8 cellular contexts compared by ENCODE assay signal in genomic region chr2:213284105-213285090, GRCh38. TPM values are rescaled to one million over a fixed set of nuclear protein-coding genes. Genes with fewer than 3 reads are reported as not detected.
DNase-seq lines count a peak whose midpoint lies in the region; ATAC-seq and TF ChIP-seq lines count a peak whose summit lies in the region.

TSS of gene SPAG16 (plus strand) at chr2:213284464.

- intact Hi-C loops in mucosa of descending colon (cut with DNase I, micrococcal nuclease) = no loop called here

- H3K4me1 ChIP-seq in CD4-positive, CD25-positive, alpha-beta regulatory T cell (ENCODE audit: control insufficient read depth, insufficient read depth, low read length, poor library complexity, severe bottlenecking) = peaks cover 17% of the 10 kb centered on the region
- no peaks in the 10 kb centered on the region for H3K4me1 ChIP-seq in mucosa of descending colon (ENCODE audit: low read depth)

- H3K36me3 ChIP-seq in CD4-positive, CD25-positive, alpha-beta regulatory T cell (ENCODE audit: control insufficient read depth, insufficient read depth, low read length) = no peaks in the 10 kb centered on the region
- H3K36me3 ChIP-seq in mucosa of descending colon (ENCODE audit: low read depth) = no peaks in the 10 kb centered on the region

- H3K27me3 Mint-ChIP-seq in CD4-positive, CD25-positive, alpha-beta regulatory T cell = no peaks in the 10 kb centered on the region

- H3K4me1 Mint-ChIP-seq in CD4-positive, CD25-positive, alpha-beta regulatory T cell = peaks cover 31 to 59% (median 47%) of the 10 kb centered on the region in 4 donors

- no peak for TF ChIP-seq CTCF in epithelial cell of proximal tubule (conservative IDR thresholded peaks at IDR 0.05; ENCODE audit: low read depth, low read length)
- no peak for TF ChIP-seq CTCF in mucosa of descending colon (IDR thresholded peaks at IDR 0.05)

- H3K9me3 ChIP-seq in CD4-positive, CD25-positive, alpha-beta regulatory T cell (ENCODE audit: control insufficient read depth in 2 of 2, low read length in 2 of 2) = no peaks in the 10 kb centered on the region
- no peaks in the 10 kb centered on the region for H3K9me3 ChIP-seq in mucosa of descending colon

- H3K27ac Mint-ChIP-seq in CD4-positive, CD25-positive, alpha-beta regulatory T cell = peak within 1 kb of the TSS; percentile 87 to 99 (median 96)

- H3K4me3 ChIP-seq in CD4-positive, CD25-positive, alpha-beta regulatory T cell (ENCODE audit: low read depth, low read length) = peak within 1 kb of the TSS; percentile 95
- H3K4me3 ChIP-seq in epithelial cell of proximal tubule (ENCODE audit: low read depth, low read length) (peak within 1 kb of the TSS; percentile 83), mucosa of descending colon (peak within 1 kb of the TSS; percentile 55)

- H3K9me3 Mint-ChIP-seq in CD4-positive, CD25-positive, alpha-beta regulatory T cell = no peaks in the 10 kb centered on the region

- no peaks in the 10 kb centered on the region for H3K36me3 Mint-ChIP-seq in CD4-positive, CD25-positive, alpha-beta regulatory T cell

- ATAC-seq in CD4-positive, CD25-positive, alpha-beta regulatory T cell (ENCODE audit: low read depth in 2 of 2) = peak; percentile 94 to 95
- peak; percentile 99 for ATAC-seq in GM19397 (IDR thresholded peaks at IDR 0.05; ENCODE audit: unreplicated experiment)
- peak; percentile 99 for ATAC-seq in HG03571 (IDR thresholded peaks at IDR 0.05; ENCODE audit: unreplicated experiment)
- ATAC-seq in mucosa of descending colon = peak; percentile 99

- H3K27me3 ChIP-seq in CD4-positive, CD25-positive, alpha-beta regulatory T cell (ENCODE audit: control insufficient read depth, insufficient read depth, low read length) = no peaks in the 10 kb centered on the region

- DNase-seq in CD4-positive, CD25-positive, alpha-beta regulatory T cell = peak; percentile 95 to 99 (median 96)
- DNase-seq in NOMO-1 treated with dmso at 0.1 percent for 144 hours (lab: John Stamatoyannopoulos, UW; ENCODE audit: unreplicated experiment) (peak; percentile 94), epithelial cell of proximal tubule (ENCODE audit: low read depth) (peak; percentile 74), mucosa of descending colon (peak; percentile 97 to 98 (median 97))
- peak; percentile 96 for DNase-seq in activated T-cell treated with anti-CD3 and anti-CD28 coated beads, Interleukin-2, amount 50 U/mL, for 1 hour
- DNase-seq in stimulated activated CD8-positive, alpha-beta memory T cell treated with anti-CD3 and anti-CD28 coated beads, Interleukin-4, amount 100 ng/mL, for 1 hour (ENCODE audit: low read depth in 2 of 2, low spot score in 1 of 2) = peak; percentile 84 to 92

- H3K4me3 Mint-ChIP-seq in CD4-positive, CD25-positive, alpha-beta regulatory T cell = peak within 1 kb of the TSS; percentile 94 to 95 (median 94)

- peak within 1 kb of the TSS; percentile 64 for H3K27ac ChIP-seq in CD4-positive, CD25-positive, alpha-beta regulatory T cell (ENCODE audit: insufficient read depth, low read length, poor library complexity, severe bottlenecking)

RNA-seq across cellular contexts. Expression of gene SPAG16, which starts in this region (rescaled TPM):
- 7.7 TPM for total RNA-seq in CD4-positive, CD25-positive, alpha-beta regulatory T cell
- 10 to 100 TPM; 18.5 to 21.1 (median 19.5) TPM for polyA plus RNA-seq in CD4-positive, CD25-positive, alpha-beta regulatory T cell
- total RNA-seq in epithelial cell of proximal tubule = 17.3 and 25.5 TPM in 2 replicates
- total RNA-seq in mucosa of descending colon = 10 to 100 TPM; 18.1 to 20.3 (median 18.5) TPM

Comparison
In these comparisons a context has a peak if more than half of its experiments do, and no peak if none do; other contexts are left out.
1. Peak in every context shown above with its lines: DNase-seq, ATAC-seq, H3K4me3 ChIP-seq and H3K27ac ChIP-seq.